Comparison of ENCODE assay signal across 8 cellular contexts in the genomic region with DNA sequence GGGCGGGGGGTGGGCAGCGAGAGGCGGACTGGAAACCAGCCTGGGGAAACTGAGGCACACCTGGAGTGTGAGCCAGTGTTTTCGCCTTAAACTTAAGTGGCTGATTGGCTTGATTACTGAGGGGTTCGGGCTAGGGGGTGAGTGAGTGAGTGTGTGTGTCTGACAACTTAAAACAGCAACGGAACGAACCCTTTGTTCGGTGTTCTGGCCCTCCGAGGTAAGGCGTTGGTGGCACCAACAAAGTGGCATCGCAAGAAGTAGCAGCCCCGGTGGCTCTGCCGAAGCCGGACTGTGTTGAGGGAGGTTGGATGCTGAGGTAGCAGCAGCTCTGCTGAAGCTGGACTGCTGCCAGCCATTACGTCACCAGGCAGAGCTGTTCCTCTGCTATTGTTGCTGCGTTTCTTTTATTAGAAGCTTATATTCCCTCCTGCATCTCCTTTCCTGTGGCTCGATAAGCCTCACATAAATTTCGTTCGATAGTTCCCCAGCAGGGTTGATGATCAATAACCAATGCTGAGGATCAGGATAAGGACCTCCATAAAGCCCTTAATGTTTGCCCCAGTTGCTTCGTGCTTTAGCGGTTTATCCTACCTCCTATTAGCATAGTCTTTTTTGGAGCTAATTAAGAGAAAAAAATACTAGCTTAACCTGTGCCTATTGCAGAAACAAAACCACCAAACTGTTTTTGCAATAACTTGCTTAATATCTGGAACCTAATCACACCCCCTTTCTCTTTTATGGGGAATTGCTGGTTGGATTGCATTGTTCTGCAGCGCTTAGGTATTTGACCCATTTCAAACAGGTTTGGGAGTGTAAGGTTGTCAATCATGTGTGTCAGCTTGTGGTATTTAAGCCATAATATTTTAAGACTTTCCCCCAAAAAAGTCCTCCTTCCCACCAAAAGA. TPM values are rescaled to one million over a fixed set of nuclear protein-coding genes. Genes with fewer than 3 reads are reported as not detected.
DNase-seq lines count a peak whose midpoint lies in the region; ATAC-seq, FAIRE-seq and TF ChIP-seq lines count a peak whose summit lies in the region.

No MANE protein-coding gene starts in this region.

- peaks cover 0 to 30% (median 17%) of the 10 kb centered on the region in 12 donors for H3K4me1 ChIP-seq in heart left ventricle
- peaks cover 9 to 12% (median 10%) of the 10 kb centered on the region in 3 donors for H3K4me1 ChIP-seq in pancreas
- H3K4me1 ChIP-seq in thoracic aorta (ENCODE audit: control insufficient read depth in 1 of 2, low read depth in 2 of 2) = peaks cover 4 to 23% of the 10 kb centered on the region in 2 donors

- peak in 2 of 4 donors; percentile 30 to 40 for ATAC-seq in heart left ventricle
- ATAC-seq in pancreas = peak; percentile 43 to 59 (median 48)
- ATAC-seq in thoracic aorta (ENCODE audit: insufficient number of reproducible peaks, low FRiP score, low read depth) = no peak
- no peak for ATAC-seq in GM19455 (IDR thresholded peaks at IDR 0.05; ENCODE audit: unreplicated experiment)

- H3K27ac ChIP-seq in heart left ventricle (peak overlapping the region in 9 of 12 donors; percentile 66 to 96 (median 78)), pancreas (peak overlapping the region; percentile 63 to 96 (median 74)), thoracic aorta (peak overlapping the region in 1 of 2 donors; percentile 70)

- no peaks in the 10 kb centered on the region for H3K36me3 ChIP-seq in heart left ventricle
- H3K36me3 ChIP-seq in pancreas = no peaks in the 10 kb centered on the region
- H3K36me3 ChIP-seq in thoracic aorta = no peaks in the 10 kb centered on the region

- H3K4me3 ChIP-seq in heart left ventricle (peak overlapping the region; percentile 57 to 91 (median 78)), pancreas (peak overlapping the region; percentile 42 to 80 (median 68)), thoracic aorta (peak overlapping the region; percentile 82)

- no peaks in the 10 kb centered on the region for H3K27me3 ChIP-seq in heart left ventricle
- no peaks in the 10 kb centered on the region for H3K27me3 ChIP-seq in pancreas
- no peaks in the 10 kb centered on the region for H3K27me3 ChIP-seq in thoracic aorta (replicated peaks; ENCODE audit: insufficient read depth)

- peak; percentile 13 for DNase-seq in GF-D8 (lab: John Stamatoyannopoulos, UW)
- DNase-seq in NCI-H1417 (lab: John Stamatoyannopoulos, UW) = peak; percentile 85 to 94 (median 90)
- DNase-seq in T-helper 1 cell = peak; percentile 67 to 85 (median 80)
- peak; percentile 48 for DNase-seq in amniotic stem cell (lab: John Stamatoyannopoulos, UW)
- peak; percentile 87 to 92 (median 88) for DNase-seq in heart left ventricle
- peak; percentile 88 to 97 (median 93) for DNase-seq in pancreas
- peak; percentile 27 for DNase-seq in thoracic aorta (ENCODE audit: low spot score)

- TF ChIP-seq POLR2A in heart left ventricle (IDR thresholded peaks at IDR 0.05) = no peak

- intact Hi-C loops in heart left ventricle (cut with DNase I) (loop anchor here in 7 of 10 donors (2.0 to 10.0 kb wide), 6 partner anchors 138 to 238 kb away; a partner anchor contains a TSS), pancreas (cut with DNase I) (no loop called here)

- peaks cover 0 to 10% (median 0%) of the 10 kb centered on the region in 12 donors for H3K9me3 ChIP-seq in heart left ventricle
- H3K9me3 ChIP-seq in pancreas = no peaks in the 10 kb centered on the region
- no peaks in the 10 kb centered on the region for H3K9me3 ChIP-seq in thoracic aorta

- WGBS in heart left ventricle, 4 donors = 3 to 10% (median 4%) methylated on average over 9 to 22 of the region's 22 CpGs
- 2 to 3% methylated on average over 22 of the region's 22 CpGs for WGBS in pancreas, 2 donors

- TF ChIP-seq CTCF in heart left ventricle (IDR thresholded peaks at IDR 0.05) (no peak), pancreas (IDR thresholded peaks at IDR 0.05) (no peak), thoracic aorta (IDR thresholded peaks at IDR 0.05) (no peak)

- no peak for FAIRE-seq in pancreas (lab: Jason Lieb, UNC)

RNA-seq across cellular contexts. Expression of a gene that starts 1.3 kb away (rescaled TPM):
- 1 to 10 TPM in 5 of 9 donors, under 1 TPM in 4; 0.67 to 1.9 (median 1.1) TPM for total RNA-seq in heart left ventricle
- 1 to 10 TPM in 1 of 2 donors, under 1 TPM in 1; 0.61 to 1.4 TPM for polyA plus RNA-seq in heart left ventricle
- total RNA-seq in pancreas = under 1 TPM; 0.13 to 0.81 (median 0.35) TPM
- polyA plus RNA-seq in pancreas = under 1 TPM; 0.27 to 0.47 TPM
- total RNA-seq in thoracic aorta = under 1 TPM; 0.14 to 0.99 TPM

RNA-seq across cellular contexts. Expression of a gene that starts 1.6 kb away (rescaled TPM):
- 1 to 10 TPM; 3.4 to 7.1 (median 4.1) TPM for total RNA-seq in heart left ventricle
- polyA plus RNA-seq in heart left ventricle = 1 to 10 TPM in 1 of 2 donors, under 1 TPM in 1; 0.72 to 2.3 TPM
- 1 to 10 TPM; 4.0 to 7.4 (median 4.8) TPM for total RNA-seq in pancreas
- 1 to 10 TPM; 1.1 to 3.9 TPM for polyA plus RNA-seq in pancreas
- 10 to 100 TPM in 1 of 2 donors, 1 to 10 TPM in 1; 8.1 to 10.5 TPM for total RNA-seq in thoracic aorta

Comparison
In these comparisons a context has a peak if more than half of its experiments do, and no peak if none do; other contexts are left out.
1. DNase-seq: peak in every context shown above with its lines; median percentile 93 in pancreas; 90 in NCI-H1417; 88 in heart left ventricle; 80 in T-helper 1 cell; 48 in amniotic stem cell; 27 in thoracic aorta; 13 in GF-D8.
2. ATAC-seq: peak in pancreas (4 of 4); none in thoracic aorta (single experiment) and GM19455 (single experiment).
3. intact Hi-C loops: an anchor here in heart left ventricle (2.0 to 10.0 kb wide); none called in pancreas.
4. Peak in every context shown above with its lines, with median percentiles within 50 percentile points of each other: H3K4me3 ChIP-seq.